8 cellular contexts compared by ENCODE assay signal in the genomic region with DNA sequence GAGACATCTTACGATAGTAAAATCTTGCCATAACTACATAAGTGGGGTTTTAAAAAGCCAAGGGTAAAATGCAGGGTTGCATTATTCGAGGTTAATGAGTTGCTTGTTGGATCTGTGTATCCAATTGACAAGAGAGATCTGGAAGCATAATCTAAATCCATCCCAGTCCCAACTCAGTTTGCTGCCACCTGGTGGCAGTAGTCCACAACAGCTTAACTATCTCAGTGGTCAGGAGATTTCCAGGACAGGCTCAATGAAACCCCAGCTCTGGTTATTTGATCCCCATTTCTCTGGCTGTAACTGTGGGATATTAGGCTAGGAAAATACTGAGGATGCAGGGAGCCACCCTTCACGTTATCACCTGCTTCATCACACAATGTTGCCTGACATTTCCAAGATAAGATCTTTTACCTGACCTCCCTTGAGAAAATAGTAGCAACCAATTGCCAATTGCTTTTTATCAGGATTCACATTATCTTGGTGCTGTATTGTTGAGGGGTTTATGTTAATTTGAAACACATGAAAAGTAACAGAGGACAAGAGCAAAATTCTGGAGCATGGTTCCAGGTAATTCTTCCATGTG.
DNase-seq lines count a peak whose midpoint lies in the region; ATAC-seq and TF ChIP-seq lines count a peak whose summit lies in the region.

No MANE protein-coding gene starts in this region.

- peak; percentile 30 for ATAC-seq in GM21360 (IDR thresholded peaks at IDR 0.05; ENCODE audit: unreplicated experiment)
- ATAC-seq in GM18505 (IDR thresholded peaks at IDR 0.05; ENCODE audit: unreplicated experiment), result no peak

- in situ Hi-C loops in brain microvascular endothelial cell (cut with HindIII; ENCODE audit: low pct_ligation_motif_present, low sequenced_read_pairs), result no loop called here

- no peak overlapping the region for H3K4me3 ChIP-seq in brain microvascular endothelial cell (ENCODE audit: low read depth, low read length)

- no peaks in the 10 kb centered on the region for H3K36me3 ChIP-seq in brain microvascular endothelial cell (replicated peaks)

- TF ChIP-seq POLR2A in GM18505 (IDR thresholded peaks at IDR 0.05; ENCODE audit: borderline replicate concordance, extremely low read depth, insufficient read depth, insufficient read length), result no peak

- DNase-seq in COLO829 (ENCODE audit: low spot score) (peak; percentile 89), NAMALWA (ENCODE audit: low spot score) (peak; percentile 70), T1000 (lab: John Stamatoyannopoulos, UW) (peak; percentile 65), brain microvascular endothelial cell (peak; percentile 60), iPS-NIHi7 (ENCODE audit: extremely low spot score) (peak; percentile 83)
- DNase-seq in stimulated activated CD4-positive, alpha-beta T cell treated with anti-CD3 and anti-CD28 coated beads, Interleukin-12 subunit alpha, Interleukin-12 subunit beta, amount 100 ng/mL, for 48 hours (ENCODE audit: low read depth in 2 of 3, low spot score in 1 of 3), result peak; percentile 28 to 53 (median 52)

- no peak overlapping the region for H3K27ac ChIP-seq in brain microvascular endothelial cell

- no peaks in the 10 kb centered on the region for H3K27me3 ChIP-seq in brain microvascular endothelial cell (replicated peaks)

- peak; percentile 92 for TF ChIP-seq CTCF in brain microvascular endothelial cell (IDR thresholded peaks at IDR 0.05; ENCODE audit: low read depth, low read length, missing control alignments)
